In genomic region chr20:37728635-37728983, GRCh38 we compare ENCODE assay signal across 1 cellular context.
TF ChIP-seq lines count a peak whose summit lies in the region.

No MANE protein-coding gene starts in this region.

TF ChIP-seq in GM23338, 12 proteins besides CTCF, POLR2A, EP300 and RAD21:
- no peak for TF ChIP-seq ETS1 (IDR thresholded peaks at IDR 0.05)
- no peak for TF ChIP-seq CREB1 (CRISPR knock-in tag; IDR thresholded peaks at IDR 0.05; ENCODE audit: low read depth)
- no peak for TF ChIP-seq REST (IDR thresholded peaks at IDR 0.05; ENCODE audit: unreplicated experiment)
- no peak for TF ChIP-seq STAT1 (IDR thresholded peaks at IDR 0.05; ENCODE audit: unreplicated experiment)
- TF ChIP-seq ZNF331 (CRISPR knock-in tag; IDR thresholded peaks at IDR 0.05; ENCODE audit: low read depth): no peak
- no peak for TF ChIP-seq ZNF114 (CRISPR knock-in tag; IDR thresholded peaks at IDR 0.05)
- TF ChIP-seq ZNF462 (CRISPR knock-in tag; IDR thresholded peaks at IDR 0.05): no peak
- TF ChIP-seq JUNB (IDR thresholded peaks at IDR 0.05; ENCODE audit: unreplicated experiment): no peak
- TF ChIP-seq EZH2phosphoT487 (IDR thresholded peaks at IDR 0.05; ENCODE audit: unreplicated experiment): no peak
- TF ChIP-seq EZH2 (IDR thresholded peaks at IDR 0.05; ENCODE audit: low read depth, unreplicated experiment): no peak
- no peak for TF ChIP-seq NANOG (IDR thresholded peaks at IDR 0.05; ENCODE audit: borderline replicate concordance)
- no peak for TF ChIP-seq POLR2AphosphoS5 (IDR thresholded peaks at IDR 0.05; ENCODE audit: low read depth)
TF ChIP-seq in GM23338: peak in this region for 0.
